Comparison of ENCODE assay signal across 8 cellular contexts in the genomic region with DNA sequence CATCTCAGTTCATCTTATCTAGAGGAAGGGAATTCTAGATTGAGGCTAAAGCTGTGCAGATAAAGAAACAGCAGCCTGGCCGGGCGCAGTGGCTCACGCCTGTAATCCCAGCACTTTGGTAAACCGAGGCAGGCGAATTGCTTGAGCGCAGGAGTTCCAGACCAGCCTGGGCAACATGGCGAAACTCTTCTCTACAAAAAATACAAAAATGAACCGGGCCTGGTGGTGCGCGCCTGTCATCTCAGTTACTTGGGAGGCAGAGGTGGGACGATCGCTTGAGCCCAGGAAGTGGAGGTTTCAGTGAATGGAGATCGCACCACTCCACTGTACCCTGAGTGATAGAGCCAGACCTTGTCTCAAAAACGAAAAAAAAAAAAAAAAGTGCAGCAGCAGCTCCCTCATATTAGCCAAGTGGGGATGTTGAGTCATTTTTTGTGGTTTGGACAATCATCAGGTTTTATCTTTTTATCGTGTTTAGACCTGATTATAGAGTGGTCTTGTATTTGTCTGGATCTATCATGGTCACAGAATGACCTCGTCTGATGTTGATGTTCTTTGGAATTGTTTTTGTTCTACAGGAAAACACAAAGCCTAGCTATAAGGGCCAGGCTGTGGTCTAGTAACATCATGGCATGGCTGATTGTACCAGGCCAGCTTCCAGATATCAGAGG. TPM values are rescaled to one million over a fixed set of nuclear protein-coding genes. Genes with fewer than 3 reads are reported as not detected.
DNase-seq lines count a peak whose midpoint lies in the region; ATAC-seq, FAIRE-seq and TF ChIP-seq lines count a peak whose summit lies in the region.

No MANE protein-coding gene starts in this region.

- dilution Hi-C loops in endothelial cell of umbilical vein (cut with MboI; ENCODE audit: extremely low pct_ligation_motif_present, low sequenced_read_pairs): no loop called here

- no peak for TF ChIP-seq EP300 in ovary (IDR thresholded peaks at IDR 0.05)

- intact Hi-C loops in OCI-LY7 (cut with micrococcal nuclease; ENCODE audit: unreplicated experiment): loop anchor here (5.0 kb wide), 4 partner anchors 76 to 621 kb away; a partner anchor contains a TSS
- intact Hi-C loops in endothelial cell of umbilical vein (cut with micrococcal nuclease): loop anchor here (2.0 to 5.0 kb wide), 3 partner anchors 95 to 589 kb away; a partner anchor contains a TSS
- intact Hi-C loops in ovary (cut with DNase I): loop anchor here in 1 of 4 donors (10.0 kb wide), 1 partner anchor 53 kb away; no protein-coding TSS in a partner anchor

- H3K27me3 ChIP-seq in endothelial cell of umbilical vein (ENCODE audit: control insufficient read depth in 2 of 2, insufficient read depth in 2 of 2, low read length in 2 of 2) (no peaks in the 10 kb centered on the region), ovary (no peaks in the 10 kb centered on the region)

- H3K27ac ChIP-seq in OCI-LY7 (ENCODE audit: low read depth, low read length, poor library complexity, severe bottlenecking) (peak overlapping the region; percentile 69), endothelial cell of umbilical vein (ENCODE audit: insufficient read depth, low read depth, low read length) (peak overlapping the region; percentile 78), ovary (peak overlapping the region in 1 of 2 donors; percentile 98)

- peaks cover 4% of the 10 kb centered on the region for H3K9me1 ChIP-seq in endothelial cell of umbilical vein (replicated peaks; ENCODE audit: control insufficient read depth, extremely low read depth, insufficient read depth, low read length)

- peak; percentile 4 for FAIRE-seq in endothelial cell of umbilical vein (lab: Jason Lieb, UNC)

- H4K20me1 ChIP-seq in OCI-LY7 (ENCODE audit: insufficient read depth, low read length) (peaks cover 19% of the 10 kb centered on the region; the same call in 1 of the 2 replicates), endothelial cell of umbilical vein (replicated peaks; ENCODE audit: control insufficient read depth, extremely low read depth, insufficient read depth, low read length) (no peaks in the 10 kb centered on the region)

- peaks cover 36% of the 10 kb centered on the region for H3K79me2 ChIP-seq in OCI-LY7 (ENCODE audit: insufficient read depth, low read depth, low read length)
- peaks cover 33% of the 10 kb centered on the region for H3K79me2 ChIP-seq in endothelial cell of umbilical vein (ENCODE audit: control insufficient read depth, insufficient read depth, low read length)

- H3K36me3 ChIP-seq in OCI-LY7 (ENCODE audit: insufficient read depth, low read length): no peaks in the 10 kb centered on the region
- H3K36me3 ChIP-seq in endothelial cell of umbilical vein (ENCODE audit: control insufficient read depth in 2 of 2, extremely low read depth in 1 of 2, insufficient read depth in 2 of 2, low read length in 2 of 2): no peaks in the 10 kb centered on the region
- H3K36me3 ChIP-seq in ovary: no peaks in the 10 kb centered on the region

- peak overlapping the region; percentile 75 for H3K9ac ChIP-seq in endothelial cell of umbilical vein (replicated peaks; ENCODE audit: extremely low read depth, insufficient read depth, low read length)

- H2AFZ ChIP-seq in OCI-LY7 (ENCODE audit: low read length): peak overlapping the region; percentile 85; the same call in 1 of the 2 replicates
- peak overlapping the region; percentile 87 for H2AFZ ChIP-seq in endothelial cell of umbilical vein (ENCODE audit: low read depth, low read length)

- POLR2A ChIA-PET in OCI-LY7 (lab: Charles Lee) (interaction anchor here (0.6 to 4.4 kb wide), 20 partner anchors 10 to 763 kb away, joined by 3 to 17 read pairs (median 5); a partner anchor contains a TSS), endothelial cell of umbilical vein (lab: Charles Lee) (interaction anchor here (0.5 to 1.9 kb wide), 2 partner anchors 23 to 180 kb away, joined by 3 to 9 read pairs; no protein-coding TSS in a partner anchor)

- no peak for ATAC-seq in GM18517 (IDR thresholded peaks at IDR 0.05; ENCODE audit: unreplicated experiment)

- TF ChIP-seq CTCF in OCI-LY7 (conservative IDR thresholded peaks at IDR 0.05; ENCODE audit: low read length) (no peak), endothelial cell of umbilical vein (IDR thresholded peaks at IDR 0.05; ENCODE audit: extremely low read depth in 1 of 2, insufficient read depth in 1 of 2, low read depth in 1 of 2, low read length in 2 of 2) (no peak), ovary (IDR thresholded peaks at IDR 0.05) (no peak)

- H3K4me3 ChIP-seq in OCI-LY7 (ENCODE audit: low read depth, low read length, poor library complexity, severe bottlenecking) (peak overlapping the region; percentile 95), endothelial cell of umbilical vein (replicated peaks in 1 of 3; ENCODE audit: insufficient read depth in 1 of 3, low read depth in 1 of 3, low read length in 3 of 3) (peak overlapping the region in 2 of 3 experiments; percentile 66 to 98), ovary (peak overlapping the region; percentile 96)

- peak overlapping the region; percentile 97 for H3K4me2 ChIP-seq in OCI-LY7 (ENCODE audit: low read length)
- peak overlapping the region; percentile 93 for H3K4me2 ChIP-seq in endothelial cell of umbilical vein (ENCODE audit: insufficient read depth, low read length)

- CTCF ChIA-PET in OCI-LY7 (lab: Charles Lee; ENCODE audit: unreplicated experiment) (interaction anchor here (0.6 to 1.8 kb wide), 2 partner anchors 99 to 443 kb away, joined by 3 to 7 read pairs; no protein-coding TSS in a partner anchor), endothelial cell of umbilical vein (lab: Charles Lee) (interaction anchor here (0.8 to 5.9 kb wide), 13 partner anchors 10 to 634 kb away, joined by 3 to 112 read pairs (median 7); a partner anchor contains a TSS)

- peak; percentile 65 for DNase-seq in Daoy (ENCODE audit: low read depth)
- no peak for DNase-seq in OCI-LY7 (ENCODE audit: low spot score)
- peak; percentile 17 for DNase-seq in endothelial cell of umbilical vein (ENCODE audit: low read depth, low spot score)
- peak in 3 of 5 donors; percentile 25 to 33 (median 25) for DNase-seq in ovary
- DNase-seq in medulla oblongata (ENCODE audit: extremely low spot score): no peak
- no peak for DNase-seq in T1000 (lab: John Stamatoyannopoulos, UW)
- no peak for DNase-seq in amniotic stem cell (lab: John Stamatoyannopoulos, UW)

- TF ChIP-seq POLR2A in endothelial cell of umbilical vein (IDR thresholded peaks at IDR 0.05; ENCODE audit: low read depth, low read length) (no peak), ovary (IDR thresholded peaks at IDR 0.05) (no peak)

- WGBS in ovary, 3 donors: 63 to 71% (median 63%) methylated on average over 16 of the region's 16 CpGs

- no peaks in the 10 kb centered on the region for H3K9me2 ChIP-seq in OCI-LY7 (ENCODE audit: insufficient read depth, low read length)

- H3K9me3 ChIP-seq in OCI-LY7 (ENCODE audit: low read length) (no peaks in the 10 kb centered on the region), endothelial cell of umbilical vein (replicated peaks; ENCODE audit: control insufficient read depth, insufficient read depth, low read length) (no peaks in the 10 kb centered on the region), ovary (no peaks in the 10 kb centered on the region)

- H3K4me1 ChIP-seq in OCI-LY7 (ENCODE audit: insufficient read depth, low read length, poor library complexity, severe bottlenecking): peaks cover 32% of the 10 kb centered on the region
- peaks cover 41% of the 10 kb centered on the region for H3K4me1 ChIP-seq in endothelial cell of umbilical vein (ENCODE audit: control insufficient read depth, extremely low read depth, insufficient read depth, low read length)
- peaks cover 5% of the 10 kb centered on the region for H3K4me1 ChIP-seq in ovary (ENCODE audit: insufficient read depth)

- BruUV-seq in OCI-LY7 (replicated peaks; lab: Mats Ljungman, UMichigan): no TSS peak
- no TSS peak for BruUV-seq in endothelial cell of umbilical vein (replicated peaks; lab: Mats Ljungman, UMichigan)

TF ChIP-seq in endothelial cell of umbilical vein, 7 proteins besides CTCF, POLR2A, EP300 and RAD21:
- TF ChIP-seq FOS (IDR thresholded peaks at IDR 0.05; ENCODE audit: borderline replicate concordance, insufficient read depth, low read length) (peak; percentile 73), GATA2 (IDR thresholded peaks at IDR 0.05; ENCODE audit: insufficient read depth, insufficient read length, low read depth, low read length) (peak; percentile 92), MYC (IDR thresholded peaks at IDR 0.05; ENCODE audit: low read depth, low read length) (no peak), EZH2 (IDR thresholded peaks at IDR 0.05; ENCODE audit: borderline replicate concordance, low read depth, low read length, severe bottlenecking) (no peak), JUN (IDR thresholded peaks at IDR 0.05; ENCODE audit: borderline replicate concordance, insufficient read depth, insufficient read length, low read depth) (no peak), POLR2AphosphoS5 (IDR thresholded peaks at IDR 0.05; ENCODE audit: insufficient read depth, low read depth, low read length) (peak; percentile 46)
- TF ChIP-seq, protein P1, sequence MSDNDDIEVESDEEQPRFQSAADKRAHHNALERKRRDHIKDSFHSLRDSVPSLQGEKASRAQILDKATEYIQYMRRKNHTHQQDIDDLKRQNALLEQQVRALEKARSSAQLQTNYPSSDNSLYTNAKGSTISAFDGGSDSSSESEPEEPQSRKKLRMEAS (IDR thresholded peaks at IDR 0.05; ENCODE audit: insufficient read depth, insufficient read length): no peak

RNA-seq across cellular contexts. Expression of a gene that starts 1.5 kb away (rescaled TPM):
- total RNA-seq in Daoy (2014; rRNA removed; shearing (Covaris generic)): 63.1 and 75.2 TPM in 2 replicates
- total RNA-seq in OCI-LY7 (2014; rRNA removed; shearing (Covaris generic)): 33.0 and 40.9 TPM in 2 replicates
- 46.6 and 51.5 TPM in 2 replicates for total RNA-seq in OCI-LY7 (2022)
- total RNA-seq in endothelial cell of umbilical vein: 42.3 and 44.7 TPM in 2 replicates
- 25.5 and 30.7 TPM in 2 replicates for polyA plus RNA-seq in endothelial cell of umbilical vein
- polyA plus RNA-seq in endothelial cell of umbilical vein (2011; cell fraction: cytosol; rRNA removed): 25.2 and 27.0 TPM in 2 replicates
- 31.7 and 45.6 TPM in 2 replicates for polyA plus RNA-seq in endothelial cell of umbilical vein (2011; cell fraction: nucleus; rRNA removed)
- polyA plus RNA-seq in endothelial cell of umbilical vein (2012): 28.0 and 33.7 TPM in 2 replicates
- 115 and 120 TPM in 2 replicates for polyA minus RNA-seq in endothelial cell of umbilical vein
- 49.6 TPM for polyA minus RNA-seq in endothelial cell of umbilical vein (2011; cell fraction: cytosol; rRNA and poly(A)+ RNA removed)
- 36.3 and 54.8 TPM in 2 replicates for polyA minus RNA-seq in endothelial cell of umbilical vein (2011; cell fraction: nucleus; rRNA and poly(A)+ RNA removed)
- total RNA-seq in ovary: 10 to 100 TPM; 49.8 to 73.4 (median 53.0) TPM
- polyA plus RNA-seq in ovary: 10 to 100 TPM; 20.5 to 70.0 TPM

Comparison
In these comparisons a context has a peak if more than half of its experiments do, and no peak if none do; other contexts are left out.
1. DNase-seq: peak in Daoy (single experiment), endothelial cell of umbilical vein (single experiment) and ovary (3 of 5); none in OCI-LY7 (single experiment), medulla oblongata (single experiment), T1000 (single experiment) and amniotic stem cell (single experiment).
2. Peak in every context shown above with its lines, with median percentiles within 50 percentile points of each other: H3K4me3 ChIP-seq.